ENCODE assay signal across 21 cellular contexts in genomic region chr12:111964935-111965334, GRCh38.
"Had no signal": no experiment of that assay in that cellular context is flagged by ENCODE, and none has a peak within 500 bp of the region (broad histone marks: within the 10 kb centered on the region; RNA-seq: fewer than 3 reads in every experiment).

No MANE protein-coding gene starts in this region.

- H3K27me3 Mint-ChIP-seq: type B pancreatic cell had no signal

- H3K36me3 ChIP-seq: neutrophil, pancreas, right atrium auricular region had no signal

- H3K27ac Mint-ChIP-seq: activated naive CD4-positive, alpha-beta T cell treated with anti-CD3 and anti-CD28 coated beads, Interleukin-2, amount 50 U/mL, for 72 hours; brain; nephron; type B pancreatic cell; WTC11 had no signal

- H3K4me3 Mint-ChIP-seq: brain, nephron, type B pancreatic cell, WTC11 had no signal

- H3K9me3 ChIP-seq: neutrophil, pancreas, right atrium auricular region, testis had no signal

- ATAC-seq: activated naive CD4-positive, alpha-beta T cell treated with anti-CD3 and anti-CD28 coated beads, Interleukin-2, amount 50 U/mL, for 72 hours; esophagus mucosa; pancreas; psoas muscle; WTC11 had no signal

- H3K4me3 ChIP-seq: pancreas, psoas muscle, right atrium auricular region, spleen, testis had no signal

- H3K4me1 ChIP-seq: pancreas, psoas muscle, right atrium auricular region, spleen, testis had no signal

- H3K27ac ChIP-seq: neutrophil, pancreas, psoas muscle, right atrium auricular region, spleen, testis had no signal

- H3K4me1 Mint-ChIP-seq: brain, nephron had no signal

- DNase-seq: activated T-cell treated with anti-CD3 and anti-CD28 coated beads, Interleukin-2, amount 50 U/mL, for 1 hour; aorta; dermis blood vessel endothelial cell; effector memory CD4-positive, alpha-beta T cell; foreskin melanocyte; kidney; pancreas; psoas muscle; spleen; stimulated activated CD4-positive, alpha-beta T cell treated with anti-CD3 and anti-CD28 coated beads, Interleukin-4, amount 100 ng/mL, for 1 hour; stimulated activated naive CD4-positive, alpha-beta T cell; T1000; testis had no signal

- H3K27me3 ChIP-seq: neutrophil, pancreas, right atrium auricular region, spleen, testis had no signal
